Comparison of ENCODE assay signal across 26 cellular contexts in the genomic region with DNA sequence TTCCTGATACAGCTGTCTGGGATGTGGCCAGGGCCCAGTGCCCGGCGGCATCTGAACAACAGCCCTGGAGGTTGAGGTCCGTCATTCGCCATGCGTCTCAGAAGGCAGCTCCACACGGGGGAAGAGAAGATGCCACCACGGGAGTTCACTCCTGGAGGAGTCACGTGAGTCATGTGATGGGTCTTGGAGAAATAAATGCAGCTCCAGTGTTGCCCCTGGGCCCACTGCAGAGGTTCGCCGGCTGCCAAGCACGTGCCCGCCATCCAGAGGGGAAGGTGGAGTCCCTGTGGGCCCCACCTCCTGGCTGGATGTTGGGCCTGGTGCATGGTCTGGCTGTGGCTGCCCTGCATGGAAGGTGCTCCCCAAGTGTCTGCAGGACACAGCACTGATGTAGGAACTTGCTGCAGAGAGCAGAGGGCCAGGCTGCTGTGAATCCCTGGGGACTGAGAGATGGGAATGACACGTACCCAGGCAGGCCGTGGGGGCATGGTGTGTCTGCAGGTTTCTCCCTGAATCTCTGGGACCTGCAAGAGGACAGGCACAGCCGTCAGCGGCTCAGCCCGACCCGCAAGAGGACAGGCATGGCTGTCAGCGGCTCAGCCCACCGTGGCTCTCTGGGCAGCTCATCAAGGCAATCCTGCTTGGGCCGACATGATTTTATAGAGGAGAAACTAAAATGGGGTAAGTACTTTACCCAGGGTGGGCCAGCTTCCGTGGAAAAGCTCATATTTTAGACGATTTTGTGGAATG.
"Had no signal": no experiment of that assay in that cellular context is flagged by ENCODE, and none has a peak within 500 bp of the region (broad histone marks: within the 10 kb centered on the region; RNA-seq: fewer than 3 reads in every experiment).

No MANE protein-coding gene starts in this region.

- H3K4me3 ChIP-seq: ascending aorta, cardiac muscle cell, MG63, SJSA1 had no signal

- DNase-seq: activated CD4-positive, alpha-beta T cell treated with anti-CD3 and anti-CD28 coated beads, Interleukin-2, amount 10 ng/mL, durations not matched to agents 24 days and 14 days; activated CD4-positive, alpha-beta T cell treated with anti-CD3 and anti-CD28 coated beads, Interleukin-2, amount 50 U/mL, for 4 hours; activated CD8-positive, alpha-beta T cell treated with anti-CD3 and anti-CD28 coated beads for 36 hours; activated gamma-delta T cell; activated naive CD4-positive, alpha-beta T cell treated with Interleukin-2 at 50 U/mL for 16 hours; activated naive CD8-positive, alpha-beta T cell treated with anti-CD3 and anti-CD28 coated beads, Interleukin-2, amount 10 ng/mL, durations not matched to agents 7 days and 5 days; activated T-cell treated with anti-CD3 and anti-CD28 coated beads, Interleukin-2, amount 50 U/mL, for 24 hours; amygdala; Kasumi-1; KG1; MG63; MV-4-11; NCI-H1092; NCI-H1436 treated with DMSO at 0.1 percent for 48 hours; NCI-H1694 treated with DMSO at 0.1 percent for 48 hours; NCI-H2029; NCI-H524 treated with DMSO at 0.1 percent for 48 hours; NCI-H748 treated with DMSO at 0.1 percent for 48 hours; NK-92 treated with Interleukin-12 subunit alpha and Interleukin-12 subunit beta, amount 100 ng/mL, for 24 hours; PC-3; RPMI8226; SHP77 treated with DMSO at 0.1 percent for 48 hours; SK-N-SH had no signal

- H3K27ac ChIP-seq: ascending aorta, cardiac muscle cell, SJSA1 had no signal
